8 cellular contexts compared by ENCODE assay signal in genomic region chr10:71270301-71270777, GRCh38. TPM values are rescaled to one million over a fixed set of nuclear protein-coding genes. Genes with fewer than 3 reads are reported as not detected.
A peak's percentile ranks its signal among the peaks of the same experiment; 100 is the strongest.
DNase-seq lines count a peak whose midpoint lies in the region; ATAC-seq and TF ChIP-seq lines count a peak whose summit lies in the region.

No MANE protein-coding gene starts in this region.

- no peak overlapping the region for H3K27ac ChIP-seq in foreskin keratinocyte

- no peaks in the 10 kb centered on the region for H3K4me1 ChIP-seq in foreskin keratinocyte

- H3K4me3 ChIP-seq in AG09309 (ENCODE audit: control insufficient read depth, low read depth, low read length): no peak overlapping the region

- H3K27me3 ChIP-seq in foreskin keratinocyte: peaks cover 8% of the 10 kb centered on the region

- no peak for DNase-seq in AG09309 (ENCODE audit: low read depth)
- DNase-seq in NCI-H2107 treated with DMSO at 0.1 percent for 48 hours (lab: John Stamatoyannopoulos, UW; ENCODE audit: unreplicated experiment): peak; percentile 27
- peak; percentile 36 to 49 for DNase-seq in activated CD4-positive, alpha-beta T cell treated with anti-CD3 and anti-CD28 coated beads, Interleukin-2, amount 50 U/mL, for 48 hours
- DNase-seq in foreskin keratinocyte: no peak
- no peak for DNase-seq in omental fat pad (ENCODE audit: low spot score)

- TF ChIP-seq CTCF in AG09309 (IDR thresholded peaks at IDR 0.05; ENCODE audit: control insufficient read depth, insufficient read depth, low read depth, low read length, missing control alignments): peak; percentile 74
- TF ChIP-seq CTCF in GM12873 (IDR thresholded peaks at IDR 0.05; ENCODE audit: insufficient read depth, low read depth, low read length, missing control alignments): peak; percentile 82
- peak; percentile 67 for TF ChIP-seq CTCF in foreskin keratinocyte (conservative IDR thresholded peaks at IDR 0.05)
- TF ChIP-seq CTCF in omental fat pad (IDR thresholded peaks at IDR 0.05): no peak

- peak; percentile 57 for ATAC-seq in foreskin keratinocyte
- peak; percentile 43 for ATAC-seq in omental fat pad (ENCODE audit: low FRiP score)
- ATAC-seq in HG03439 (IDR thresholded peaks at IDR 0.05; ENCODE audit: unreplicated experiment): no peak
- no peak for ATAC-seq in GM21390 (IDR thresholded peaks at IDR 0.05; ENCODE audit: unreplicated experiment)

RNA-seq across cellular contexts. Expression of gene SLC29A3, which starts 48.7 kb away (rescaled TPM):
- total RNA-seq in foreskin keratinocyte (0.71 and 0.74 TPM in 2 replicates), omental fat pad (1 to 10 TPM; 2.5 to 6.8 (median 5.8) TPM)
- 0.45 and 0.96 TPM in 2 replicates for polyA plus RNA-seq in foreskin keratinocyte

RNA-seq across cellular contexts. Expression of gene UNC5B, which starts 58.0 kb away (rescaled TPM):
- 0.67 and 0.75 TPM in 2 replicates for total RNA-seq in foreskin keratinocyte
- 0.28 and 0.30 TPM in 2 replicates for polyA plus RNA-seq in foreskin keratinocyte
- total RNA-seq in omental fat pad: 1 to 10 TPM; 3.4 to 5.2 (median 3.9) TPM

Comparison
In these comparisons a context has a peak if more than half of its experiments do, and no peak if none do; other contexts are left out.
1. DNase-seq: peak in NCI-H2107 treated with DMSO at 0.1 percent for 48 hours (single experiment) and activated CD4-positive, alpha-beta T cell treated with anti-CD3 and anti-CD28 coated beads, Interleukin-2, amount 50 U/mL, for 48 hours (2 of 2); none in AG09309 (single experiment), foreskin keratinocyte (0 of 2) and omental fat pad (single experiment).
2. CTCF ChIP-seq: peak in AG09309 (single experiment), GM12873 (single experiment) and foreskin keratinocyte (single experiment); none in omental fat pad (0 of 3).
3. ATAC-seq: peak in foreskin keratinocyte (single experiment) and omental fat pad (single experiment); none in HG03439 (single experiment) and GM21390 (single experiment).